19 cellular contexts compared by ENCODE assay signal in genomic region chr14:86091811-86092210, GRCh38.
DNase-seq lines count a peak whose midpoint lies in the region; ATAC-seq and TF ChIP-seq lines count a peak whose summit lies in the region.
"Had no signal": no experiment of that assay in that cellular context is flagged by ENCODE, and none has a peak within 500 bp of the region (broad histone marks: within the 10 kb centered on the region; RNA-seq: fewer than 3 reads in every experiment).

No MANE protein-coding gene starts in this region.

- H3K4me3 ChIP-seq in epithelial cell of esophagus (ENCODE audit: low read length) (no peak overlapping the region), neural progenitor cell (no peak overlapping the region)
- H3K4me3 ChIP-seq: BLaER1, GM23248, SJCRH30 had no signal

- H3K4me2 ChIP-seq in neural progenitor cell: no peak overlapping the region
- H3K4me2 ChIP-seq: BLaER1 had no signal

- no peak overlapping the region for H3K27ac ChIP-seq in neural progenitor cell
- H3K27ac ChIP-seq: BLaER1, GM23248, RWPE1, SJCRH30 had no signal

- peaks cover 2% of the 10 kb centered on the region for H3K27me3 Mint-ChIP-seq in neural progenitor cell (ENCODE audit: insufficient read depth, low read depth)

- H3K27ac Mint-ChIP-seq in neural progenitor cell: peak overlapping the region; percentile 76
- H3K27ac Mint-ChIP-seq: CD8-positive, alpha-beta T cell had no signal

- no peaks in the 10 kb centered on the region for H3K9me3 ChIP-seq in neural progenitor cell (ENCODE audit: low read depth)

- no peaks in the 10 kb centered on the region for H3K4me1 ChIP-seq in neural progenitor cell

- H3K4me1 Mint-ChIP-seq in neural progenitor cell: peaks cover 9% of the 10 kb centered on the region

- no peak for ATAC-seq in HG03439 (IDR thresholded peaks at IDR 0.05; ENCODE audit: unreplicated experiment)
- ATAC-seq: CD8-positive, alpha-beta T cell had no signal

- H3F3A ChIP-seq in neural progenitor cell (ENCODE audit: low read depth): no peaks in the 10 kb centered on the region

- no peak overlapping the region for H3K9ac ChIP-seq in neural progenitor cell
- H3K9ac ChIP-seq: BLaER1, GM23248 had no signal

- H3K4me3 Mint-ChIP-seq in neural progenitor cell: no peak overlapping the region
- H3K4me3 Mint-ChIP-seq: CD8-positive, alpha-beta T cell had no signal

- no peaks in the 10 kb centered on the region for H3K36me3 ChIP-seq in neural progenitor cell
- H3K36me3 ChIP-seq: BLaER1, SJCRH30 had no signal

- DNase-seq in NCI-H2171 treated with DMSO at 0.1 percent for 48 hours (lab: John Stamatoyannopoulos, UW) (peak; percentile 33), NCI-H2171 (lab: John Stamatoyannopoulos, UW) (no peak), NCI-H69 (lab: John Stamatoyannopoulos, UW) (peak; percentile 70), epithelial cell of esophagus (ENCODE audit: low read depth) (peak; percentile 20), neural progenitor cell (ENCODE audit: low spot score) (no peak), COR-L47 (lab: John Stamatoyannopoulos, UW) (no peak)
- DNase-seq in NK-92 treated with Interleukin-12 subunit alpha and Interleukin-12 subunit beta, amount 100 ng/mL, for 24 hours (lab: John Stamatoyannopoulos, UW): no peak
- DNase-seq: 8988T; CD8-positive, alpha-beta T cell; GM23248; NCI-H1436 treated with DMSO at 0.1 percent for 48 hours; NCI-H2081; NCI-H345; NCI-H526 treated with DMSO at 0.1 percent for 48 hours; OCI-M1 had no signal

- H3K36me3 Mint-ChIP-seq in neural progenitor cell: no peaks in the 10 kb centered on the region

- no peak for TF ChIP-seq CTCF in epithelial cell of esophagus (IDR thresholded peaks at IDR 0.05; ENCODE audit: insufficient read depth, low read depth, low read length, missing control alignments)
- no peak for TF ChIP-seq CTCF in neural progenitor cell (IDR thresholded peaks at IDR 0.05)

- no peaks in the 10 kb centered on the region for H4K20me1 ChIP-seq in neural progenitor cell (ENCODE audit: low read depth)
- H4K20me1 ChIP-seq: BLaER1 had no signal

- no peaks in the 10 kb centered on the region for H3K9me3 Mint-ChIP-seq in neural progenitor cell

- no peak overlapping the region for H2AFZ ChIP-seq in neural progenitor cell (replicated peaks)
- H2AFZ ChIP-seq: GM23248 had no signal

- no peaks in the 10 kb centered on the region for H3K27me3 ChIP-seq in neural progenitor cell
- H3K27me3 ChIP-seq: BLaER1, SJCRH30 had no signal

- no peaks in the 10 kb centered on the region for H3K79me2 ChIP-seq in neural progenitor cell (ENCODE audit: low read depth)

Comparison
In these comparisons a context has a peak if more than half of its experiments do, and no peak if none do; other contexts are left out.
1. DNase-seq: peak in NCI-H2171 treated with DMSO at 0.1 percent for 48 hours (single experiment), NCI-H69 (single experiment) and epithelial cell of esophagus (single experiment); none in NCI-H2171 (single experiment), neural progenitor cell (single experiment), COR-L47 (single experiment) and NK-92 treated with Interleukin-12 subunit alpha and Interleukin-12 subunit beta, amount 100 ng/mL, for 24 hours (single experiment).